1 cellular context compared by ENCODE assay signal in genomic region chr7:91729046-91729445, GRCh38.
DNase-seq lines count a peak whose midpoint lies in the region; ATAC-seq, FAIRE-seq and TF ChIP-seq lines count a peak whose summit lies in the region.
"Not testable (repeated sequence)": the region's sequence is repeated elsewhere in the genome, so short reads cannot be mapped to it uniquely, and the experiment has no call there.

No MANE protein-coding gene starts in this region.

- in situ Hi-C loops in HepG2 (cut with HindIII; ENCODE audit: extremely low pct_ligation_motif_present, low pct_unique_long_range_greater_than_20kb), result not testable (repeated sequence)

- POLR2A ChIA-PET in HepG2 (lab: Yijun Ruan, JAX), result not testable (repeated sequence)

- intact Hi-C loops in HepG2 (cut with micrococcal nuclease; ENCODE audit: unreplicated experiment), result not testable (repeated sequence)

- not testable (repeated sequence) for H4K20me1 ChIP-seq in HepG2 (ENCODE audit: insufficient read depth, low read length)

- not testable (repeated sequence) for H3K9me3 ChIP-seq in HepG2 (ENCODE audit: low read length)

- H3K36me3 ChIP-seq in HepG2 (replicated peaks in 1 of 2; ENCODE audit: control insufficient read depth in 1 of 2, insufficient read depth in 2 of 2, low read length in 2 of 2), result not testable (repeated sequence)

- TF ChIP-seq CTCF in HepG2 (CRISPR knock-in tag; IDR thresholded peaks at IDR 0.05), result not testable (repeated sequence)

- H3K27ac ChIP-seq in HepG2 (ENCODE audit: extremely low read length, insufficient read depth, low read length), result not testable (repeated sequence)

- not testable (repeated sequence) for H3K4me3 ChIP-seq in HepG2 (replicated peaks in 1 of 3; ENCODE audit: insufficient read depth in 1 of 3, low read depth in 2 of 3, low read length in 3 of 3)

- 40% methylated on average over 2 of the region's 2 CpGs for WGBS in HepG2 (ENCODE audit: low lambda C conversion rate)

- not testable (repeated sequence) for H3K4me2 ChIP-seq in HepG2 (ENCODE audit: low read depth, low read length)

- FAIRE-seq in HepG2 (lab: Jason Lieb, UNC), result not testable (repeated sequence)

- H3K4me1 ChIP-seq in HepG2 (ENCODE audit: insufficient read depth, low read length), result not testable (repeated sequence)

- not testable (repeated sequence) for TF ChIP-seq RAD21 in HepG2 (CRISPR knock-in tag; IDR thresholded peaks at IDR 0.05)

- H3K9ac ChIP-seq in HepG2 (ENCODE audit: insufficient read depth, low read depth, low read length), result not testable (repeated sequence)

- BruUV-seq in HepG2 (replicated peaks; lab: Mats Ljungman, UMichigan), result not testable (repeated sequence)

- not testable (repeated sequence) for DNase-seq in HepG2 (ENCODE audit: low spot score)

- TF ChIP-seq EP300 in HepG2 (IDR thresholded peaks at IDR 0.05; ENCODE audit: low read depth in 2 of 2, low read length in 2 of 2); HepG2 (CRISPR knock-in tag; IDR thresholded peaks at IDR 0.05; ENCODE audit: borderline replicate concordance): not testable (repeated sequence)

- CTCF ChIA-PET in HepG2 (lab: Yijun Ruan, JAX; ENCODE audit: low intra/inter-chr PET ratio, low total read pairs), result not testable (repeated sequence)

- H3K27me3 ChIP-seq in HepG2 (ENCODE audit: control insufficient read depth in 1 of 2, insufficient read depth in 2 of 2, low read length in 2 of 2), result not testable (repeated sequence)

- H2AFZ ChIP-seq in HepG2 (ENCODE audit: low read length), result not testable (repeated sequence)

- not testable (repeated sequence) for ATAC-seq in HepG2

- H3K79me2 ChIP-seq in HepG2 (ENCODE audit: insufficient read depth, low read length), result not testable (repeated sequence)

- TF ChIP-seq POLR2A in HepG2 (IDR thresholded peaks at IDR 0.05; ENCODE audit: insufficient read depth in 1 of 2, low read depth in 2 of 2, low read length in 2 of 2), result not testable (repeated sequence)

TF ChIP-seq in HepG2, 621 proteins besides CTCF, POLR2A, EP300 and RAD21:
- TF ChIP-seq PCBP2 (optimal IDR thresholded peaks at IDR 0.05; ENCODE audit: low read depth, low read length, poor library complexity, severe bottlenecking) (peak; percentile 79), HNRNPK (IDR thresholded peaks at IDR 0.05; ENCODE audit: low read depth, low read length, poor library complexity, severe bottlenecking) (peak; percentile 83)
